Comparison of ENCODE assay signal across 15 cellular contexts in genomic region chr11:74679513-74679865, GRCh38. TPM values are rescaled to one million over a fixed set of nuclear protein-coding genes. Genes with fewer than 3 reads are reported as not detected.
A peak's percentile ranks its signal among the peaks of the same experiment; 100 is the strongest.
DNase-seq lines count a peak whose midpoint lies in the region; ATAC-seq, FAIRE-seq and TF ChIP-seq lines count a peak whose summit lies in the region.
"Had no signal": no experiment of that assay in that cellular context is flagged by ENCODE, and none has a peak within 500 bp of the region (broad histone marks: within the 10 kb centered on the region; RNA-seq: fewer than 3 reads in every experiment).

No MANE protein-coding gene starts in this region.

- WGBS in IMR-90 (ENCODE audit: extremely low coverage in 2 of 2, insufficient read length in 1 of 2), 2 experiments, result no CpG with 5 or more reads among the region's 3 CpGs

- TF ChIP-seq POLR2A in IMR-90 (IDR thresholded peaks at IDR 0.05; ENCODE audit: low read depth, low read length), result no peak

- H3K9me1 ChIP-seq in IMR-90 (ENCODE audit: insufficient read depth, low read length), result peaks cover 1% of the 10 kb centered on the region

- H3K27me3 ChIP-seq in IMR-90 (ENCODE audit: control insufficient read depth, insufficient read depth, low read length), result no peaks in the 10 kb centered on the region
- H3K27me3 ChIP-seq: MG63 had no signal

- TF ChIP-seq RAD21 in IMR-90 (IDR thresholded peaks at IDR 0.05; ENCODE audit: low read length), result no peak

- POLR2A ChIA-PET in IMR-90 (lab: Charles Lee; ENCODE audit: unreplicated experiment), result no interaction called here

- dilution Hi-C loops in IMR-90 (cut with HindIII; ENCODE audit: low sequenced_read_pairs, unreplicated experiment), result no loop called here

- peaks cover 0 to 2% of the 10 kb centered on the region in 2 donors for H3K4me1 Mint-ChIP-seq in natural killer cell treated with Interleukin-12 subunit alpha and Interleukin-12 subunit beta and Interleukin-15 and Interleukin-18, amount 100 ng/mL, for 72 hours (ENCODE audit: low read depth in 2 of 2)

- H3K4me3 ChIP-seq in IMR-90 (ENCODE audit: insufficient read depth, low read depth, low read length) (no peak overlapping the region), kidney (ENCODE audit: low read length in 2 of 2) (no peak overlapping the region)
- H3K4me3 ChIP-seq: MG63 had no signal

- H3K9me3 ChIP-seq in IMR-90 (ENCODE audit: control insufficient read depth, insufficient read depth, low read length) (no peaks in the 10 kb centered on the region; the same call in 1 of the 2 replicates), kidney (ENCODE audit: control insufficient read depth in 1 of 2, low read length in 2 of 2) (no peaks in the 10 kb centered on the region)
- H3K9me3 ChIP-seq: Caco-2, MG63 had no signal

- H3K56ac ChIP-seq in IMR-90 (ENCODE audit: extremely low read depth, insufficient read depth, low read length), result no peak overlapping the region

- peak overlapping the region; percentile 17; the same call in 1 of the 3 replicates for H2BK15ac ChIP-seq in IMR-90 (ENCODE audit: low read depth, low read length)

- FAIRE-seq in kidney (lab: Jason Lieb, UNC), result no peak

- CTCF ChIA-PET in IMR-90 (lab: Yijun Ruan, JAX), result no interaction called here

- no peak overlapping the region for H3K23ac ChIP-seq in IMR-90 (ENCODE audit: low read depth, low read length)

- no peak overlapping the region for H2BK20ac ChIP-seq in IMR-90 (ENCODE audit: low read depth, low read length)

- H4K91ac ChIP-seq in IMR-90 (ENCODE audit: insufficient read depth, low read depth, low read length), result peak overlapping the region; percentile 35; the same call in 1 of the 2 replicates

- no peak overlapping the region for H3K4ac ChIP-seq in IMR-90 (ENCODE audit: low read depth, low read length)

- peaks cover 10% of the 10 kb centered on the region for H3K4me1 ChIP-seq in IMR-90 (ENCODE audit: control insufficient read depth, insufficient read depth, low read length)
- H3K4me1 ChIP-seq in kidney (ENCODE audit: control insufficient read depth in 1 of 2, insufficient read depth in 1 of 2, low read depth in 1 of 2, low read length in 2 of 2), result peaks cover 0 to 6% of the 10 kb centered on the region in 2 donors
- H3K4me1 ChIP-seq: Caco-2 had no signal

- no peak overlapping the region for H3K27ac ChIP-seq in IMR-90 (ENCODE audit: insufficient read depth, low read length)
- no peak overlapping the region for H3K27ac ChIP-seq in kidney (ENCODE audit: low read depth in 2 of 2, low read length in 2 of 2)
- H3K27ac ChIP-seq: KMS-11 had no signal

- no peaks in the 10 kb centered on the region for H3K36me3 Mint-ChIP-seq in natural killer cell treated with Interleukin-12 subunit alpha and Interleukin-12 subunit beta and Interleukin-15 and Interleukin-18, amount 100 ng/mL, for 72 hours

- H2BK5ac ChIP-seq in IMR-90 (ENCODE audit: low read depth, low read length, poor library complexity, severe bottlenecking), result no peak overlapping the region

- in situ Hi-C loops in IMR-90 (cut with MboI; ENCODE audit: low sequenced_read_pairs), result no loop called here

- TF ChIP-seq CTCF in IMR-90 (conservative IDR thresholded peaks at IDR 0.05; ENCODE audit: low read depth, low read length) (no peak), kidney (IDR thresholded peaks at IDR 0.05; ENCODE audit: borderline replicate concordance, extremely low read depth, insufficient read depth) (no peak)

- H4K5ac ChIP-seq in IMR-90 (ENCODE audit: low read depth, low read length), result peak overlapping the region; percentile 19; the same call in 1 of the 2 replicates

- no TSS peak for BruUV-seq in IMR-90 (replicated peaks; lab: Mats Ljungman, UMichigan)

- no peak overlapping the region for H3K14ac ChIP-seq in IMR-90 (replicated peaks; ENCODE audit: low read depth, low read length)

- H4K20me1 ChIP-seq in IMR-90 (ENCODE audit: insufficient read depth, low read length), result no peaks in the 10 kb centered on the region

- H2AFZ ChIP-seq in IMR-90 (replicated peaks; ENCODE audit: low read length, poor library complexity), result no peak overlapping the region

- DNase-seq in activated effector memory CD4-positive, alpha-beta T cell treated with anti-CD3 and anti-CD28 coated beads, Interleukin-2, amount 50 U/mL, for 16 hours, result peak; percentile 30
- DNase-seq in activated effector memory CD4-positive, alpha-beta T cell treated with Interleukin-2 at 50 U/mL for 16 hours, result no peak
- DNase-seq in IMR-90 (no peak), kidney (peak; percentile 51), sciatic nerve (ENCODE audit: low spot score) (peak; percentile 39), DMS53 treated with DMSO at 0.1 percent for 48 hours (lab: John Stamatoyannopoulos, UW; ENCODE audit: unreplicated experiment) (no peak), T1000 (lab: John Stamatoyannopoulos, UW) (no peak)
- no peak for DNase-seq in natural killer cell treated with Interleukin-12 subunit alpha and Interleukin-12 subunit beta and Interleukin-15 and Interleukin-18, amount 100 ng/mL, for 72 hours (ENCODE audit: low spot score)
- DNase-seq: GOT3, MG63, NCI-H1092, NCI-H2081 treated with DMSO at 0.1 percent for 48 hours, NCI-H524 treated with DMSO at 0.1 percent for 48 hours had no signal

- intact Hi-C loops in IMR-90 (cut with micrococcal nuclease), result no loop called here
- intact Hi-C loops in kidney (cut with DNase I), result no loop called here
- intact Hi-C loops in sciatic nerve (cut with DNase I), result no loop called here

- H3K79me1 ChIP-seq in IMR-90 (ENCODE audit: low read depth in 1 of 2, low read length in 2 of 2), result no peaks in the 10 kb centered on the region

- no peak overlapping the region for H3K4me3 Mint-ChIP-seq in natural killer cell treated with Interleukin-12 subunit alpha and Interleukin-12 subunit beta and Interleukin-15 and Interleukin-18, amount 100 ng/mL, for 72 hours

- no peak overlapping the region for H3K4me2 ChIP-seq in IMR-90 (ENCODE audit: low read depth, low read length)
- H3K4me2 ChIP-seq: KMS-11 had no signal

- H3K9me3 Mint-ChIP-seq in natural killer cell treated with Interleukin-12 subunit alpha and Interleukin-12 subunit beta and Interleukin-15 and Interleukin-18, amount 100 ng/mL, for 72 hours, result no peaks in the 10 kb centered on the region

- no peak overlapping the region for H2AK9ac ChIP-seq in IMR-90 (replicated peaks; ENCODE audit: low read depth, low read length, poor library complexity)

- H2BK120ac ChIP-seq in IMR-90 (ENCODE audit: low read depth, low read length), result no peak overlapping the region

- no peak overlapping the region for H4K8ac ChIP-seq in IMR-90 (ENCODE audit: low read depth in 2 of 2, low read length in 2 of 2)

- H3K18ac ChIP-seq in IMR-90 (ENCODE audit: low read depth, low read length), result 0 out of 2 replicates have a peak overlapping the region, but pooled peaks have one; percentile 47

- peak overlapping the region; percentile 24 for H2AK5ac ChIP-seq in IMR-90 (ENCODE audit: low read depth, low read length)

- H3K27me3 Mint-ChIP-seq in natural killer cell treated with Interleukin-12 subunit alpha and Interleukin-12 subunit beta and Interleukin-15 and Interleukin-18, amount 100 ng/mL, for 72 hours, result peaks cover 0 to 22% of the 10 kb centered on the region in 2 donors

- no peak overlapping the region for H3K27ac Mint-ChIP-seq in natural killer cell treated with Interleukin-12 subunit alpha and Interleukin-12 subunit beta and Interleukin-15 and Interleukin-18, amount 100 ng/mL, for 72 hours

- ATAC-seq in IMR-90 (ENCODE audit: low read depth) (no peak), sciatic nerve (no peak)
- ATAC-seq in natural killer cell treated with Interleukin-12 subunit alpha and Interleukin-12 subunit beta and Interleukin-15 and Interleukin-18, amount 100 ng/mL, for 72 hours, result no peak

- no peak overlapping the region for H3K9ac ChIP-seq in IMR-90 (ENCODE audit: low read depth, low read length)
- no peak overlapping the region for H3K9ac ChIP-seq in kidney (ENCODE audit: low read length in 2 of 2)
- H3K9ac ChIP-seq: KMS-11 had no signal

- H3K36me3 ChIP-seq in IMR-90 (ENCODE audit: control insufficient read depth, insufficient read depth, low read length), result no peaks in the 10 kb centered on the region
- no peaks in the 10 kb centered on the region for H3K36me3 ChIP-seq in kidney (ENCODE audit: control insufficient read depth in 1 of 2, insufficient read depth in 2 of 2, low read length in 2 of 2)
- H3K36me3 ChIP-seq: MG63 had no signal

TF ChIP-seq in IMR-90, 13 proteins besides CTCF, POLR2A, EP300 and RAD21:
- TF ChIP-seq MAFK (IDR thresholded peaks at IDR 0.05; ENCODE audit: low read depth, low read length), result no peak
- no peak for TF ChIP-seq FOS (IDR thresholded peaks at IDR 0.05; ENCODE audit: low read depth, low read length)
- TF ChIP-seq CHD1 (IDR thresholded peaks at IDR 0.05; ENCODE audit: low read depth, low read length), result no peak
- no peak for TF ChIP-seq RCOR1 (IDR thresholded peaks at IDR 0.05; ENCODE audit: insufficient replicate concordance, low read length)
TF ChIP-seq in IMR-90: peak in this region for 0.

RNA-seq across cellular contexts. Expression of gene CHRDL2, which starts 51.7 kb away (rescaled TPM):
- total RNA-seq in IMR-90 (2012; rRNA removed), result not detected in 2 replicates
- polyA plus RNA-seq in IMR-90 (2012; rRNA removed), result 0.37 and 0.80 TPM in 2 replicates
- 0.95 and 2.3 TPM in 2 replicates for polyA plus RNA-seq in IMR-90 (2012; cell fraction: cytosol; rRNA removed)
- 0.64 and 0.66 TPM in 2 replicates for polyA plus RNA-seq in IMR-90 (2012; cell fraction: nucleus; rRNA removed; ENCODE audit: low replicate concordance)
- 2.0 TPM for total RNA-seq in kidney
- 3.9 TPM for polyA plus RNA-seq in kidney (ENCODE audit: insufficient read depth, low read depth, low replicate concordance)
- 0.89 TPM for total RNA-seq in sciatic nerve
- not detected for total RNA-seq in natural killer cell treated with Interleukin-12 subunit alpha and Interleukin-12 subunit beta and Interleukin-15 and Interleukin-18, amount 100 ng/mL, for 72 hours

Comparison
In these comparisons a context has a peak if more than half of its experiments do, and no peak if none do; other contexts are left out.
1. DNase-seq: peak in activated effector memory CD4-positive, alpha-beta T cell treated with anti-CD3 and anti-CD28 coated beads, Interleukin-2, amount 50 U/mL, for 16 hours (single experiment), kidney (single experiment) and sciatic nerve (single experiment); none in activated effector memory CD4-positive, alpha-beta T cell treated with Interleukin-2 at 50 U/mL for 16 hours (single experiment), IMR-90 (single experiment), DMS53 treated with DMSO at 0.1 percent for 48 hours (single experiment), T1000 (single experiment) and natural killer cell treated with Interleukin-12 subunit alpha and Interleukin-12 subunit beta and Interleukin-15 and Interleukin-18, amount 100 ng/mL, for 72 hours (single experiment).